13 cellular contexts compared by ENCODE assay signal in the genomic region with DNA sequence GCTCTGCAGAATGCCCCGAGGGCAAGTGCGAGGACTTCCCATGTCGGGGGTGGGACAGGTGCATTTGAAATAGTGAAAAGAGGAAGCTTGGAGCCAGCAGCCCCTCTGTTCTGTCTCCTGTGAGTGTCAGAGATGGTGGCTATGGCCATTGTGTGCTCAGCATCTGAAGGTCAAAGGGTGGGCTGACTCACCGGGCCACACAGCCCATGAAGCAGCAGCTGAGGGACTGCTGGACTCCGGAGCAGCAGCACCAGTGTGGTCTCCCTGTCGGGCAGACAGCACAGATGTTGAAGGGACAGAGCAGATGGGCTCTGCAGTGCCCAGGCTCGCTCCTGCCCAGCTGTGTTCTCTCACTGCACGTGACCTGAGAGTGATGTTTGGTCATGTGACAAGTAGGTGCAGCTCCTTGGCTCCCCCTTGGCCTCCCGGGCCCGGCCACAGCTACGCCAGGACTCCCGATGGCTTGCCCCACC. TPM values are rescaled to one million over a fixed set of nuclear protein-coding genes. Genes with fewer than 3 reads are reported as not detected.
DNase-seq lines count a peak whose midpoint lies in the region; ATAC-seq and TF ChIP-seq lines count a peak whose summit lies in the region.
"Had no signal": no experiment of that assay in that cellular context is flagged by ENCODE, and none has a peak within 500 bp of the region (broad histone marks: within the 10 kb centered on the region; RNA-seq: fewer than 3 reads in every experiment).

No MANE protein-coding gene starts in this region.

- no peak for TF ChIP-seq POLR2A in vagina (IDR thresholded peaks at IDR 0.05)

- H3K27me3 ChIP-seq in left ventricle myocardium inferior (ENCODE audit: low read depth) = no peaks in the 10 kb centered on the region
- no peaks in the 10 kb centered on the region for H3K27me3 ChIP-seq in layer of hippocampus (ENCODE audit: control insufficient read depth, insufficient read depth, low read length)
- no peaks in the 10 kb centered on the region for H3K27me3 ChIP-seq in vagina

- H3K36me3 ChIP-seq in left ventricle myocardium inferior (peaks cover 7% of the 10 kb centered on the region), vagina (peaks cover 0 to 7% of the 10 kb centered on the region in 2 donors)

- H3K4me3 ChIP-seq in left ventricle myocardium inferior (no peak overlapping the region), vagina (no peak overlapping the region)

- H3K9me3 ChIP-seq in left ventricle myocardium inferior (replicated peaks) = no peaks in the 10 kb centered on the region
- H3K9me3 ChIP-seq in vagina = no peaks in the 10 kb centered on the region

- peak; percentile 8 for ATAC-seq in Right ventricle myocardium superior (ENCODE audit: poor library complexity)
- ATAC-seq: Right ventricle myocardium inferior had no signal

- intact Hi-C loops in Right ventricle myocardium superior (cut with DNase I) (no loop called here), left ventricle myocardium inferior (cut with micrococcal nuclease) (no loop called here), vagina (cut with DNase I) (loop anchor here (5.0 kb wide), 1 partner anchor 2001 kb away; no protein-coding TSS in a partner anchor)

- H3K4me1 ChIP-seq in left ventricle myocardium inferior (peaks cover 17% of the 10 kb centered on the region), vagina (no peaks in the 10 kb centered on the region)

- DNase-seq in Right ventricle myocardium superior (no peak), left ventricle myocardium inferior (no peak), RPMI7951 (ENCODE audit: low read depth) (peak; percentile 63), substantia nigra (lab: John Stamatoyannopoulos, UW) (peak in 4 of 49 donors; percentile 11 to 31 (median 24)), vagina (ENCODE audit: extremely low spot score in 2 of 2) (no peak), activated gamma-delta T cell (lab: John Stamatoyannopoulos, UW) (no peak)
- DNase-seq in activated CD4-positive, CD25-positive, alpha-beta regulatory T cell treated with anti-CD3 and anti-CD28 coated beads, Interleukin-2, amount 50 U/mL, for 72 hours = no peak
- DNase-seq: activated effector memory CD4-positive, alpha-beta T cell treated with anti-CD3 and anti-CD28 coated beads, Interleukin-2, amount 50 U/mL, for 16 hours; cerebellar nuclear complex; NCI-H2081 treated with DMSO at 0.1 percent for 48 hours had no signal

- H3K27ac ChIP-seq in left ventricle myocardium inferior (replicated peaks) = no peak overlapping the region
- peak overlapping the region; percentile 90 for H3K27ac ChIP-seq in layer of hippocampus (ENCODE audit: low read depth, low read length)
- peak overlapping the region; percentile 86 for H3K27ac ChIP-seq in substantia nigra (ENCODE audit: low read depth, low read length, poor library complexity, severe bottlenecking)
- no peak overlapping the region for H3K27ac ChIP-seq in vagina
- H3K27ac ChIP-seq: HL-60 had no signal

- TF ChIP-seq CTCF in left ventricle myocardium inferior (IDR thresholded peaks at IDR 0.05; ENCODE audit: borderline replicate concordance) (no peak), vagina (IDR thresholded peaks at IDR 0.05) (no peak)

RNA-seq across cellular contexts. Expression of gene TBC1D14, which starts 53.5 kb away (rescaled TPM):
- 33.1 TPM for total RNA-seq in Right ventricle myocardium superior
- total RNA-seq in left ventricle myocardium inferior = 36.1 TPM
- 23.3 and 28.4 TPM in 2 replicates for total RNA-seq in RPMI7951 (2014; rRNA removed; shearing (Covaris generic))
- total RNA-seq in vagina = 35.4 TPM

Comparison
In these comparisons a context has a peak if more than half of its experiments do, and no peak if none do; other contexts are left out.
1. H3K27ac ChIP-seq: peak in layer of hippocampus (single experiment) and substantia nigra (single experiment); none in left ventricle myocardium inferior (single experiment) and vagina (single experiment).